Comparison of ENCODE assay signal across 9 cellular contexts in genomic region chr6:157461000-157461915, GRCh38.
DNase-seq lines count a peak whose midpoint lies in the region; TF ChIP-seq lines count a peak whose summit lies in the region.
"Had no signal": no experiment of that assay in that cellular context is flagged by ENCODE, and none has a peak within 500 bp of the region (broad histone marks: within the 10 kb centered on the region; RNA-seq: fewer than 3 reads in every experiment).

No MANE protein-coding gene starts in this region.

- H3K27ac ChIP-seq in dorsolateral prefrontal cortex = peak overlapping the region in 16 of 59 donors; percentile 1 to 68 (median 26)
- H3K27ac ChIP-seq: thoracic aorta had no signal

- no peaks in the 10 kb centered on the region for H3K27me3 Mint-ChIP-seq in activated naive CD4-positive, alpha-beta T cell treated with anti-CD3 and anti-CD28 coated beads for 36 hours (ENCODE audit: low read depth)

- peak in 36 of 56 donors; percentile 4 to 60 (median 29) for TF ChIP-seq CTCF in dorsolateral prefrontal cortex (IDR thresholded peaks at IDR 0.05 in 54 of 56, conservative IDR thresholded peaks at IDR 0.05 in 2 of 56; ENCODE audit: low read depth in 1 of 56, partially characterized antibody in 56 of 56)

- CTCF ChIA-PET in activated naive CD4-positive, alpha-beta T cell treated with anti-CD3 and anti-CD28 coated beads for 36 hours (lab: Charles Lee) = interaction anchor here (1.0 to 1.1 kb wide), 2 partner anchors 69 to 109 kb away, joined by 3 read pairs; no protein-coding TSS in a partner anchor
- CTCF ChIA-PET in HEK293T (lab: Yijun Ruan, JAX) = interaction anchor here (0.6 to 1.7 kb wide), 8 partner anchors 9 to 389 kb away, joined by 3 to 4 read pairs (median 3); no protein-coding TSS in a partner anchor

- H3K27ac Mint-ChIP-seq in activated naive CD4-positive, alpha-beta T cell treated with anti-CD3 and anti-CD28 coated beads for 36 hours = peak overlapping the region; percentile 65

- no peaks in the 10 kb centered on the region for H3K27me3 ChIP-seq in dorsolateral prefrontal cortex

- H3K4me1 Mint-ChIP-seq in activated naive CD4-positive, alpha-beta T cell treated with anti-CD3 and anti-CD28 coated beads for 36 hours (ENCODE audit: low read depth) = peaks cover 36% of the 10 kb centered on the region

- H3K9me3 Mint-ChIP-seq in activated naive CD4-positive, alpha-beta T cell treated with anti-CD3 and anti-CD28 coated beads for 36 hours = no peaks in the 10 kb centered on the region

- intact Hi-C loops in activated naive CD4-positive, alpha-beta T cell treated with anti-CD3 and anti-CD28 coated beads for 36 hours (cut with micrococcal nuclease) = loop anchor here (1.0 to 10.0 kb wide), 5 partner anchors 32 to 208 kb away; partner anchors contain the start of gene ZDHHC14
- intact Hi-C loops in dorsolateral prefrontal cortex (cut with DNase I) = no loop called here

- H3K36me3 Mint-ChIP-seq in activated naive CD4-positive, alpha-beta T cell treated with anti-CD3 and anti-CD28 coated beads for 36 hours (ENCODE audit: low read depth) = no peaks in the 10 kb centered on the region

- H3K4me3 ChIP-seq in dorsolateral prefrontal cortex = peak overlapping the region in 5 of 59 donors; percentile 2 to 27 (median 15)
- H3K4me3 ChIP-seq: thoracic aorta had no signal

- peak; percentile 91 for DNase-seq in activated naive CD4-positive, alpha-beta T cell treated with anti-CD3 and anti-CD28 coated beads for 36 hours
- DNase-seq in activated naive CD4-positive, alpha-beta T cell treated with anti-CD3 and anti-CD28 coated beads, Interleukin-2, amount 50 U/mL, for 16 hours = no peak
- peak; percentile 72 for DNase-seq in HEK293T (ENCODE audit: extremely low spot score)
- peak; percentile 53 for DNase-seq in NCI-H226
- DNase-seq in dorsolateral prefrontal cortex = peak in 1 of 10 donors; percentile 54
- DNase-seq in smooth muscle cell of the brain vasculature (ENCODE audit: low read depth, low spot score) = peak; percentile 33
- DNase-seq in SK-N-DZ (ENCODE audit: low spot score) = no peak
- no peak for DNase-seq in A172 (ENCODE audit: low spot score)

- no peak overlapping the region for H3K4me3 Mint-ChIP-seq in activated naive CD4-positive, alpha-beta T cell treated with anti-CD3 and anti-CD28 coated beads for 36 hours

- POLR2A ChIA-PET in HEK293T (lab: Yijun Ruan, JAX) = interaction anchor here (1.1 kb wide), 1 partner anchor 137 kb away, joined by 3 read pairs; no protein-coding TSS in a partner anchor

TF ChIP-seq in HEK293T, 16 proteins besides CTCF, POLR2A, EP300 and RAD21:
- TF ChIP-seq SP1 (IDR thresholded peaks at IDR 0.05) (no peak), BHLHE40 (IDR thresholded peaks at IDR 0.05; ENCODE audit: borderline replicate concordance) (no peak), PKNOX1 (IDR thresholded peaks at IDR 0.05) (peak; percentile 76), FOXK2 (IDR thresholded peaks at IDR 0.05) (no peak), L3MBTL2 (conservative IDR thresholded peaks at IDR 0.05) (no peak), CTBP1 (IDR thresholded peaks at IDR 0.05; ENCODE audit: borderline replicate concordance) (no peak), FOXM1 (IDR thresholded peaks at IDR 0.05; ENCODE audit: borderline replicate concordance) (peak; percentile 20; the same call in 1 of the 2 replicates)

Comparison
In these comparisons a context has a peak if more than half of its experiments do, and no peak if none do; other contexts are left out.
1. DNase-seq: peak in activated naive CD4-positive, alpha-beta T cell treated with anti-CD3 and anti-CD28 coated beads for 36 hours (single experiment), HEK293T (single experiment), NCI-H226 (single experiment) and smooth muscle cell of the brain vasculature (single experiment); none in activated naive CD4-positive, alpha-beta T cell treated with anti-CD3 and anti-CD28 coated beads, Interleukin-2, amount 50 U/mL, for 16 hours (single experiment), SK-N-DZ (single experiment) and A172 (single experiment).